Comparison of ENCODE assay signal across 10 cellular contexts in genomic region chr7:131225619-131226101, GRCh38.
A peak's percentile ranks its signal among the peaks of the same experiment; 100 is the strongest.
DNase-seq lines count a peak whose midpoint lies in the region; ATAC-seq and TF ChIP-seq lines count a peak whose summit lies in the region.
"Had no signal": no experiment of that assay in that cellular context is flagged by ENCODE, and none has a peak within 500 bp of the region (broad histone marks: within the 10 kb centered on the region; RNA-seq: fewer than 3 reads in every experiment).

No MANE protein-coding gene starts in this region.

- DNase-seq in AG08395 (ENCODE audit: low spot score) (peak; percentile 45), HK-2 (ENCODE audit: unreplicated experiment) (peak; percentile 72), dermis blood vessel endothelial cell (peak; percentile 43), myocyte (ENCODE audit: low read depth) (peak; percentile 25), KBM-7 (no peak), BE2C (no peak), endodermal cell (no peak)
- DNase-seq: CD4-positive, CD25-positive, alpha-beta regulatory T cell; T-helper 1 cell had no signal

- no peak overlapping the region for H3K27ac Mint-ChIP-seq in endodermal cell

- H3K36me3 Mint-ChIP-seq in endodermal cell (ENCODE audit: low read depth) = no peaks in the 10 kb centered on the region
- H3K36me3 Mint-ChIP-seq: CD4-positive, CD25-positive, alpha-beta regulatory T cell had no signal

- H3K36me3 ChIP-seq in BE2C (no peaks in the 10 kb centered on the region), endodermal cell (ENCODE audit: control insufficient read depth, insufficient read depth, low read length) (no peaks in the 10 kb centered on the region)

- no peaks in the 10 kb centered on the region for H3K4me1 Mint-ChIP-seq in endodermal cell

- H3K27ac ChIP-seq in endodermal cell (ENCODE audit: low read depth, low read length) = no peak overlapping the region

- 73 to 82% methylated on average over 5 to 6 of the region's 6 CpGs for WGBS in endodermal cell (ENCODE audit: insufficient coverage in 1 of 2, insufficient read length in 1 of 2), 2 experiments

- H3K4me3 Mint-ChIP-seq in endodermal cell = no peak overlapping the region

- H3K9ac ChIP-seq in endodermal cell (ENCODE audit: extremely low read depth, low read length, poor library complexity, severe bottlenecking) = no peak overlapping the region

- H3K9me3 Mint-ChIP-seq in endodermal cell = peaks cover 2% of the 10 kb centered on the region
- H3K9me3 Mint-ChIP-seq: CD4-positive, CD25-positive, alpha-beta regulatory T cell had no signal

- H3K4me3 ChIP-seq in BE2C (ENCODE audit: low read depth, low read length) (no peak overlapping the region), endodermal cell (ENCODE audit: low read length) (no peak overlapping the region)

- no peaks in the 10 kb centered on the region for H3K27me3 Mint-ChIP-seq in endodermal cell (ENCODE audit: insufficient read depth)

- H3K9me3 ChIP-seq in BE2C (no peaks in the 10 kb centered on the region), endodermal cell (ENCODE audit: control insufficient read depth, low read length) (no peaks in the 10 kb centered on the region)

- no peaks in the 10 kb centered on the region for H3K4me1 ChIP-seq in BE2C
- no peaks in the 10 kb centered on the region for H3K4me1 ChIP-seq in endodermal cell (ENCODE audit: control insufficient read depth, insufficient read depth, low read length)

- no peak for ATAC-seq in HG02981 (IDR thresholded peaks at IDR 0.05; ENCODE audit: unreplicated experiment)

- in situ Hi-C loops in KBM-7 (cut with MboI; ENCODE audit: low pct_unique_long_range_greater_than_20kb, low sequenced_read_pairs) = no loop called here

- TF ChIP-seq CTCF in BE2C (IDR thresholded peaks at IDR 0.05; ENCODE audit: low read depth, low read length) (no peak), endodermal cell (conservative IDR thresholded peaks at IDR 0.05) (no peak)

- no peaks in the 10 kb centered on the region for H3K27me3 ChIP-seq in BE2C
- no peaks in the 10 kb centered on the region for H3K27me3 ChIP-seq in endodermal cell (ENCODE audit: control insufficient read depth, insufficient read depth, low read length, poor library complexity, severe bottlenecking)

Comparison
In these comparisons a context has a peak if more than half of its experiments do, and no peak if none do; other contexts are left out.
1. DNase-seq: peak in AG08395 (single experiment), HK-2 (single experiment), dermis blood vessel endothelial cell (single experiment) and myocyte (single experiment); none in KBM-7 (single experiment), BE2C (single experiment) and endodermal cell (single experiment).